ENCODE assay signal across 1 cellular context in the genomic region with DNA sequence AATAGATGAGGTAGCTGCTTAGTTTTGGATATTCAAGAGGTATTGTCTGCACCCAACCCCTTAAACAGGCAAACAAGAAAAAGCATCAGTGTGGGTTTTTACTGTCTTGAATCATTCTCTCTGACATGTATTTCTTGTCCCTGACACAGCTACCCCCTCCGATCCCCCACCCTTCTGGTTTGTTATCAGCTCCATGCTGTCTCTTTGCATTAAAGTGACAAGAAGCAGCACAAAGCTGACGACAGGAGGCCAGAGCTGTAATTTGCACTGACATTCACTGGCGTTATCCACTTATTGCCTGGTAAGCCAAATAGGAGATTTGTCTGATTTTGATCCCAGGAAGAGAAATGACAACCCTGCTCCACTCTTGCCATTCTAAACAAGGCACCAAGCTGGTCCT.
TF ChIP-seq lines count a peak whose summit lies in the region.

No MANE protein-coding gene starts in this region.

TF ChIP-seq in K562, 482 proteins besides CTCF, POLR2A, EP300 and RAD21 (continued from another document):
- TF ChIP-seq, protein P1, sequence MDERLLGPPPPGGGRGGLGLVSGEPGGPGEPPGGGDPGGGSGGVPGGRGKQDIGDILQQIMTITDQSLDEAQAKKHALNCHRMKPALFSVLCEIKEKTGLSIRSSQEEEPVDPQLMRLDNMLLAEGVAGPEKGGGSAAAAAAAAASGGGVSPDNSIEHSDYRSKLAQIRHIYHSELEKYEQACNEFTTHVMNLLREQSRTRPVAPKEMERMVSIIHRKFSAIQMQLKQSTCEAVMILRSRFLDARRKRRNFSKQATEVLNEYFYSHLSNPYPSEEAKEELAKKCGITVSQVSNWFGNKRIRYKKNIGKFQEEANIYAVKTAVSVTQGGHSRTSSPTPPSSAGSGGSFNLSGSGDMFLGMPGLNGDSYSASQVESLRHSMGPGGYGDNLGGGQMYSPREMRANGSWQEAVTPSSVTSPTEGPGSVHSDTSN (CRISPR knock-in tag; IDR thresholded peaks at IDR 0.05; ENCODE audit: low read depth) = no peak
- TF ChIP-seq, protein P1 (tag; conservative IDR thresholded peaks at IDR 0.05; ENCODE audit: low read depth) = peak; percentile 74
TF ChIP-seq in K562: peak in this region for 5.
